13 cellular contexts compared by ENCODE assay signal in genomic region chr11:11782532-11783110, GRCh38. TPM values are rescaled to one million over a fixed set of nuclear protein-coding genes. Genes with fewer than 3 reads are reported as not detected.
DNase-seq lines count a peak whose midpoint lies in the region; TF ChIP-seq lines count a peak whose summit lies in the region.
"Had no signal": no experiment of that assay in that cellular context is flagged by ENCODE, and none has a peak within 500 bp of the region (broad histone marks: within the 10 kb centered on the region; RNA-seq: fewer than 3 reads in every experiment).

No MANE protein-coding gene starts in this region.

- H3K4me2 ChIP-seq in H9 (ENCODE audit: insufficient read depth, insufficient read length, low read length) = no peak overlapping the region

- H3K56ac ChIP-seq in H9 (ENCODE audit: insufficient read length, low read depth, low read length) = no peak overlapping the region

- H3K4me1 Mint-ChIP-seq in H9 (peaks cover 5 to 10% of the 10 kb centered on the region in 2 experiments; a peak in 3 of 4 replicates), CD14-positive monocyte (peaks cover 6% of the 10 kb centered on the region)

- H3K27me3 Mint-ChIP-seq in H9 (ENCODE audit: low read depth) (no peaks in the 10 kb centered on the region; the same call in 1 of the 2 replicates), CD14-positive monocyte (ENCODE audit: low read depth in 3 of 3) (peaks cover 5 to 15% (median 9%) of the 10 kb centered on the region in 3 donors)

- H3K9me3 ChIP-seq in H9 (ENCODE audit: control insufficient read depth, low read depth, low read length) = no peaks in the 10 kb centered on the region
- H3K9me3 ChIP-seq: right atrium auricular region had no signal

- H3K9ac ChIP-seq in H9 (ENCODE audit: extremely low read depth, insufficient read length, low read length) = no peak overlapping the region

- H2BK20ac ChIP-seq in H9 (ENCODE audit: low read depth, low read length, poor library complexity, severe bottlenecking) = no peak overlapping the region

- DNase-seq in H9 = no peak
- DNase-seq in NCI-H2029 (lab: John Stamatoyannopoulos, UW) = peak; percentile 95
- peak; percentile 30 for DNase-seq in NCI-H774 (lab: John Stamatoyannopoulos, UW)
- peak; percentile 53 for DNase-seq in mucosa of gallbladder (ENCODE audit: low spot score)
- DNase-seq in dedifferentiated amniotic fluid mesenchymal stem cell (ENCODE audit: extremely low spot score) = no peak
- DNase-seq in NCI-H82 treated with DMSO at 0.1 percent for 48 hours (lab: John Stamatoyannopoulos, UW; ENCODE audit: unreplicated experiment) = no peak
- no peak for DNase-seq in CD14-positive monocyte (ENCODE audit: low spot score)
- DNase-seq: activated gamma-delta T cell treated with Interleukin-2 at 50 U/mL for 16 hours; aorta; Kasumi-1; stimulated activated CD4-positive, alpha-beta T cell treated with anti-CD3 and anti-CD28 coated beads, Interleukin-1b, Interleukin-23, amount 100 ng/mL, for 48 hours had no signal

- H4K91ac ChIP-seq in H9 (ENCODE audit: insufficient read length, low read depth, low read length) = no peak overlapping the region

- peak overlapping the region; percentile 1 for H3K18ac ChIP-seq in H9 (ENCODE audit: insufficient read length, low read depth, low read length)

- peaks cover 4% of the 10 kb centered on the region; the same call in 1 of the 2 replicates for H3K4me1 ChIP-seq in H9 (ENCODE audit: insufficient read depth, low read length)
- H3K4me1 ChIP-seq: right atrium auricular region had no signal

- H2BK12ac ChIP-seq in H9 (ENCODE audit: insufficient read length, low read depth, low read length) = no peak overlapping the region

- no peaks in the 10 kb centered on the region for H3K79me2 ChIP-seq in H9 (ENCODE audit: insufficient read depth, low read length)

- peaks cover 0 to 5% (median 0%) of the 10 kb centered on the region in 3 experiments; a peak in 2 of 7 replicates for H3K36me3 Mint-ChIP-seq in H9 (ENCODE audit: insufficient read depth in 1 of 3, low read depth in 3 of 3)
- H3K36me3 Mint-ChIP-seq in CD14-positive monocyte = no peaks in the 10 kb centered on the region

- H3K79me1 ChIP-seq in H9 (ENCODE audit: insufficient read depth, low read depth, low read length, poor library complexity, severe bottlenecking) = no peaks in the 10 kb centered on the region

- no peak overlapping the region for H2BK15ac ChIP-seq in H9 (ENCODE audit: low read depth, low read length)

- H3K14ac ChIP-seq in H9 (ENCODE audit: insufficient read depth, low read length) = no peak overlapping the region

- WGBS in H9 (ENCODE audit: extremely low coverage, insufficient read length, low lambda C conversion rate) = no CpG with 5 or more reads among the region's 3 CpGs

- intact Hi-C loops in CD14-positive monocyte (cut with micrococcal nuclease) = loop anchor here (10.0 kb wide), 2 partner anchors 848 to 988 kb away; no protein-coding TSS in a partner anchor

- no peak overlapping the region for H3K27ac ChIP-seq in H9 (ENCODE audit: insufficient read length, low read depth, low read length)
- H3K27ac ChIP-seq: epithelial cell of prostate, right atrium auricular region had no signal

- H4K5ac ChIP-seq in H9 (ENCODE audit: insufficient read length, low read depth, low read length) = peak overlapping the region; percentile 16

- H3K4ac ChIP-seq in H9 (ENCODE audit: low read depth, low read length) = no peak overlapping the region

- no peak overlapping the region for H4K8ac ChIP-seq in H9 (replicated peaks; ENCODE audit: insufficient read length, low read depth, low read length)

- H3K4me3 Mint-ChIP-seq in H9 (no peak overlapping the region), CD14-positive monocyte (no peak overlapping the region)

- no peak overlapping the region for H3T11ph ChIP-seq in H9 (ENCODE audit: low read length)

- H4K20me1 ChIP-seq in H9 (ENCODE audit: control insufficient read depth, insufficient read depth, insufficient read length) = no peaks in the 10 kb centered on the region

- H3K27ac Mint-ChIP-seq in H9 (no peak overlapping the region), CD14-positive monocyte (no peak overlapping the region)

- H2BK120ac ChIP-seq in H9 (ENCODE audit: low read depth, low read length, poor library complexity, severe bottlenecking) = no peak overlapping the region

- H3K27me3 ChIP-seq in H9 (ENCODE audit: insufficient read depth, low read length) = no peaks in the 10 kb centered on the region
- H3K27me3 ChIP-seq: right atrium auricular region had no signal

- TF ChIP-seq CTCF in H9 (conservative IDR thresholded peaks at IDR 0.05) (no peak), CD14-positive monocyte (IDR thresholded peaks at IDR 0.05) (no peak)

- no peak overlapping the region for H2BK5ac ChIP-seq in H9 (ENCODE audit: insufficient read length, low read length)

- no peak overlapping the region for H2AFZ ChIP-seq in H9 (ENCODE audit: low read length)

- peaks cover 0 to 8% of the 10 kb centered on the region in 2 experiments; a peak in 4 of 5 replicates for H3K9me3 Mint-ChIP-seq in H9
- no peaks in the 10 kb centered on the region for H3K9me3 Mint-ChIP-seq in CD14-positive monocyte

- no peaks in the 10 kb centered on the region for H3K23me2 ChIP-seq in H9 (ENCODE audit: insufficient read length, low read depth, low read length, poor library complexity, severe bottlenecking)

- H3K23ac ChIP-seq in H9 (ENCODE audit: insufficient read length, low read depth, low read length) = no peak overlapping the region

- H2AK5ac ChIP-seq in H9 (ENCODE audit: insufficient read length, low read length) = no peak overlapping the region

RNA-seq across cellular contexts. Expression of gene USP47, which starts 59.2 kb away (rescaled TPM):
- total RNA-seq in H9 (2021) (24.3 and 26.7 TPM in 2 replicates), mucosa of gallbladder (48.5 TPM)
- polyA plus RNA-seq in CD14-positive monocyte = 10 to 100 TPM in 1 of 2 donors, 1 to 10 TPM in 1; 8.1 to 17.5 TPM

Comparison
In these comparisons a context has a peak if more than half of its experiments do, and no peak if none do; other contexts are left out.
1. DNase-seq: peak in NCI-H2029 (single experiment), NCI-H774 (single experiment) and mucosa of gallbladder (single experiment); none in H9 (single experiment), dedifferentiated amniotic fluid mesenchymal stem cell (single experiment), NCI-H82 treated with DMSO at 0.1 percent for 48 hours (single experiment) and CD14-positive monocyte (single experiment).